9 cellular contexts compared by ENCODE assay signal in genomic region chrX:138026211-138026610, GRCh38.
DNase-seq lines count a peak whose midpoint lies in the region; ATAC-seq, FAIRE-seq and TF ChIP-seq lines count a peak whose summit lies in the region.
"Had no signal": no experiment of that assay in that cellular context is flagged by ENCODE, and none has a peak within 500 bp of the region (broad histone marks: within the 10 kb centered on the region; RNA-seq: fewer than 3 reads in every experiment).

No MANE protein-coding gene starts in this region.

- no peak overlapping the region for H3K4me3 ChIP-seq in kidney (ENCODE audit: low read length in 2 of 2)
- H3K4me3 ChIP-seq: skin epidermis had no signal

- no peaks in the 10 kb centered on the region for H3K36me3 ChIP-seq in kidney (ENCODE audit: control insufficient read depth in 1 of 2, insufficient read depth in 2 of 2, low read length in 2 of 2)

- ATAC-seq in GM21825 (IDR thresholded peaks at IDR 0.05; ENCODE audit: unreplicated experiment) = peak; percentile 64

- H3K9me3 ChIP-seq in kidney (ENCODE audit: control insufficient read depth in 1 of 2, low read length in 2 of 2) = no peaks in the 10 kb centered on the region

- intact Hi-C loops in kidney (cut with DNase I) = no loop called here

- FAIRE-seq in kidney (lab: Jason Lieb, UNC) = peak; percentile 76

- no peak overlapping the region for H3K9ac ChIP-seq in kidney (ENCODE audit: low read length in 2 of 2)

- peak; percentile 28 for DNase-seq in DMS53 treated with DMSO at 0.1 percent for 48 hours (lab: John Stamatoyannopoulos, UW; ENCODE audit: unreplicated experiment)
- DNase-seq in NCI-H748 treated with DMSO at 0.1 percent for 48 hours (lab: John Stamatoyannopoulos, UW) = peak; percentile 38
- DNase-seq in kidney = no peak
- DNase-seq in NCI-H187 treated with DMSO at 0.1 percent for 48 hours (lab: John Stamatoyannopoulos, UW) = no peak
- DNase-seq in activated CD8-positive, alpha-beta memory T cell treated with anti-CD3 and anti-CD28 coated beads, Interleukin-2, amount 50 U/mL, for 48 hours = no peak
- DNase-seq in T-helper 9 cell = no peak
- DNase-seq in NK-92 (lab: John Stamatoyannopoulos, UW; ENCODE audit: unreplicated experiment) = no peak

- H3K4me1 ChIP-seq in kidney (ENCODE audit: control insufficient read depth in 1 of 2, insufficient read depth in 1 of 2, low read depth in 1 of 2, low read length in 2 of 2) = no peaks in the 10 kb centered on the region

- H3K27ac ChIP-seq in kidney (ENCODE audit: low read depth in 2 of 2, low read length in 2 of 2) = no peak overlapping the region
- H3K27ac ChIP-seq: skin epidermis had no signal

- TF ChIP-seq CTCF in kidney (IDR thresholded peaks at IDR 0.05; ENCODE audit: borderline replicate concordance, extremely low read depth, insufficient read depth) = peak; percentile 17

Comparison
In these comparisons a context has a peak if more than half of its experiments do, and no peak if none do; other contexts are left out.
1. DNase-seq: peak in DMS53 treated with DMSO at 0.1 percent for 48 hours (single experiment) and NCI-H748 treated with DMSO at 0.1 percent for 48 hours (single experiment); none in kidney (single experiment), NCI-H187 treated with DMSO at 0.1 percent for 48 hours (single experiment), activated CD8-positive, alpha-beta memory T cell treated with anti-CD3 and anti-CD28 coated beads, Interleukin-2, amount 50 U/mL, for 48 hours (single experiment), T-helper 9 cell (single experiment) and NK-92 (single experiment).